Comparison of ENCODE assay signal across 9 cellular contexts in genomic region chr7:23863209-23863798, GRCh38.
A peak's percentile ranks its signal among the peaks of the same experiment; 100 is the strongest.
DNase-seq lines count a peak whose midpoint lies in the region; ATAC-seq, FAIRE-seq and TF ChIP-seq lines count a peak whose summit lies in the region.
"Had no signal": no experiment of that assay in that cellular context is flagged by ENCODE, and none has a peak within 500 bp of the region (broad histone marks: within the 10 kb centered on the region; RNA-seq: fewer than 3 reads in every experiment).

No MANE protein-coding gene starts in this region.

- H3K27ac Mint-ChIP-seq in effector memory CD8-positive, alpha-beta T cell: no peak overlapping the region
- H3K27ac Mint-ChIP-seq: naive thymus-derived CD8-positive, alpha-beta T cell had no signal

- no peaks in the 10 kb centered on the region for H3K36me3 ChIP-seq in hepatocyte (replicated peaks; ENCODE audit: insufficient read depth, low read depth)

- H3K9me3 Mint-ChIP-seq in effector memory CD8-positive, alpha-beta T cell: no peaks in the 10 kb centered on the region
- H3K9me3 Mint-ChIP-seq: naive thymus-derived CD8-positive, alpha-beta T cell had no signal

- peak; percentile 90 for FAIRE-seq in G401.6 (lab: Jason Lieb, UNC)

- no peak overlapping the region for H3K27ac ChIP-seq in hepatocyte

- no peak overlapping the region for H3K4me2 ChIP-seq in hepatocyte

- H3K4me3 ChIP-seq in hepatocyte: no peak overlapping the region

- 71% methylated on average over 1 of the region's 1 CpG for WGBS in hepatocyte (ENCODE audit: low lambda C conversion rate, missing lambda C conversion rate)

- H3K27me3 Mint-ChIP-seq in effector memory CD8-positive, alpha-beta T cell: no peaks in the 10 kb centered on the region

- H3K9me3 ChIP-seq in hepatocyte (ENCODE audit: low read depth): no peaks in the 10 kb centered on the region

- no peaks in the 10 kb centered on the region for H3K4me1 ChIP-seq in hepatocyte (ENCODE audit: insufficient read depth)

- H3K4me3 Mint-ChIP-seq in effector memory CD8-positive, alpha-beta T cell: no peak overlapping the region
- H3K4me3 Mint-ChIP-seq: naive thymus-derived CD8-positive, alpha-beta T cell had no signal

- peak; percentile 77 for TF ChIP-seq CTCF in hepatocyte (IDR thresholded peaks at IDR 0.05; ENCODE audit: poor library complexity)

- no peaks in the 10 kb centered on the region for H4K20me1 ChIP-seq in hepatocyte (ENCODE audit: insufficient read depth, poor library complexity, severe bottlenecking)

- H3K4me1 Mint-ChIP-seq in effector memory CD8-positive, alpha-beta T cell (ENCODE audit: low read depth in 2 of 2): no peaks in the 10 kb centered on the region
- H3K4me1 Mint-ChIP-seq: naive thymus-derived CD8-positive, alpha-beta T cell had no signal

- H3K79me2 ChIP-seq in hepatocyte: no peaks in the 10 kb centered on the region

- no peaks in the 10 kb centered on the region for H3K27me3 ChIP-seq in hepatocyte

- no peaks in the 10 kb centered on the region for H3K36me3 Mint-ChIP-seq in effector memory CD8-positive, alpha-beta T cell (ENCODE audit: insufficient read depth)
- H3K36me3 Mint-ChIP-seq: naive thymus-derived CD8-positive, alpha-beta T cell had no signal

- H3K9me2 ChIP-seq in hepatocyte (replicated peaks; ENCODE audit: insufficient read depth): no peaks in the 10 kb centered on the region

- no peak for ATAC-seq in effector memory CD8-positive, alpha-beta T cell (replicated peaks)
- ATAC-seq in HG03457 (IDR thresholded peaks at IDR 0.05; ENCODE audit: unreplicated experiment): no peak
- ATAC-seq: naive thymus-derived CD8-positive, alpha-beta T cell had no signal

- H2AFZ ChIP-seq in hepatocyte: no peak overlapping the region

- peak; percentile 63 for DNase-seq in LHCN-M2 (ENCODE audit: low read depth)
- peak; percentile 2 to 62 for DNase-seq in SW 1271 (lab: John Stamatoyannopoulos, UW)
- peak; percentile 56 for DNase-seq in hepatocyte (ENCODE audit: low spot score)
- DNase-seq in activated CD8-positive, alpha-beta memory T cell treated with anti-CD3 and anti-CD28 coated beads, Interleukin-2, amount 50 U/mL, for 48 hours: no peak
- DNase-seq in effector memory CD8-positive, alpha-beta T cell: no peak
- DNase-seq in NCI-H2107 treated with DMSO at 0.1 percent for 48 hours (lab: John Stamatoyannopoulos, UW; ENCODE audit: unreplicated experiment): no peak

Comparison
In these comparisons a context has a peak if more than half of its experiments do, and no peak if none do; other contexts are left out.
1. DNase-seq: peak in LHCN-M2 (single experiment), SW 1271 (2 of 2) and hepatocyte (single experiment); none in activated CD8-positive, alpha-beta memory T cell treated with anti-CD3 and anti-CD28 coated beads, Interleukin-2, amount 50 U/mL, for 48 hours (single experiment), effector memory CD8-positive, alpha-beta T cell (0 of 3) and NCI-H2107 treated with DMSO at 0.1 percent for 48 hours (single experiment).